Comparison of ENCODE assay signal across 12 cellular contexts in the genomic region with DNA sequence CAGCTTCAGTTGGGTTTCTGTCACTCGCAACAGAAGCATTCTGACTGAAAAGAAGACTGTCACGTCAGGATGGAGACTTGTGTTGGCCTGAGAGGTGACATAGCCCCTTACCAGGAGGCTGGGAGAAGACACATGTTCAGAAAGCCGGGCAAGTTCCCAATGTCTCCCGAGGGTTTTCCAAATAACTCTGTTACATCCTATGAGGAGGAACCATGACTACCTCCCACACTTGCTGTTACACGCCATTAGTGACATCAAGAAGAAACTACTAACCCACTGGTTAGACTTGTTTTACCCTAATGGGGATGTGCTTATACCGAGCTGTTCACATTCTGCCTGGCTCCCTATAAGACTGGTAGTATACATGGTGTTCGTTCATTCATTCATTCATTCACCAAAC. TPM values are rescaled to one million over a fixed set of nuclear protein-coding genes. Genes with fewer than 3 reads are reported as not detected.
DNase-seq lines count a peak whose midpoint lies in the region; ATAC-seq and TF ChIP-seq lines count a peak whose summit lies in the region.
"Had no signal": no experiment of that assay in that cellular context is flagged by ENCODE, and none has a peak within 500 bp of the region (broad histone marks: within the 10 kb centered on the region; RNA-seq: fewer than 3 reads in every experiment).

No MANE protein-coding gene starts in this region.

- TF ChIP-seq POLR2A in breast epithelium (IDR thresholded peaks at IDR 0.05) (no peak), right lobe of liver (IDR thresholded peaks at IDR 0.05) (no peak)

- no TSS peak for BruUV-seq in Calu3 (replicated peaks; lab: Mats Ljungman, UMichigan)

- DNase-seq in Calu3 = no peak
- no peak for DNase-seq in breast epithelium (ENCODE audit: low spot score in 2 of 2)
- no peak for DNase-seq in right lobe of liver
- no peak for DNase-seq in stimulated activated effector memory CD8-positive, alpha-beta T cell treated with anti-CD3 and anti-CD28 coated beads, Interleukin-12 subunit alpha, Interleukin-12 subunit beta, amount 100 ng/mL, for 72 hours (ENCODE audit: low spot score in 2 of 2)
- DNase-seq in NCI-H1436 (lab: John Stamatoyannopoulos, UW) = no peak
- DNase-seq in epidermal melanocyte (ENCODE audit: insufficient read length, low spot score) = no peak
- no peak for DNase-seq in cerebellar nuclear complex (lab: John Stamatoyannopoulos, UW)
- DNase-seq in NCI-H1105 (lab: John Stamatoyannopoulos, UW) = no peak
- DNase-seq: activated CD8-positive, alpha-beta memory T cell treated with anti-CD3 and anti-CD28 coated beads for 24 hours; activated naive CD4-positive, alpha-beta T cell; retina had no signal

- H3K27me3 Mint-ChIP-seq in Calu3 (ENCODE audit: unreplicated experiment) = no peaks in the 10 kb centered on the region

- H3K36me3 ChIP-seq in breast epithelium (no peaks in the 10 kb centered on the region), right lobe of liver (no peaks in the 10 kb centered on the region)

- peak overlapping the region; percentile 91 for H3K27ac Mint-ChIP-seq in Calu3 (ENCODE audit: unreplicated experiment)
- peak overlapping the region; percentile 2 for H3K27ac Mint-ChIP-seq in stimulated activated effector memory CD8-positive, alpha-beta T cell treated with anti-CD3 and anti-CD28 coated beads, Interleukin-12 subunit alpha, Interleukin-12 subunit beta, amount 100 ng/mL, for 72 hours

- peak overlapping the region; percentile 69 for H3K4me3 Mint-ChIP-seq in Calu3 (ENCODE audit: low read depth, unreplicated experiment)
- H3K4me3 Mint-ChIP-seq in stimulated activated effector memory CD8-positive, alpha-beta T cell treated with anti-CD3 and anti-CD28 coated beads, Interleukin-12 subunit alpha, Interleukin-12 subunit beta, amount 100 ng/mL, for 72 hours = no peak overlapping the region

- H3K27ac ChIP-seq in breast epithelium = peak overlapping the region; percentile 91 to 95
- H3K27ac ChIP-seq in right lobe of liver = peak overlapping the region; percentile 72 to 93 (median 89)

- TF ChIP-seq CTCF in Calu3 (IDR thresholded peaks at IDR 0.05; ENCODE audit: unreplicated experiment) (no peak), breast epithelium (IDR thresholded peaks at IDR 0.05) (no peak), right lobe of liver (IDR thresholded peaks at IDR 0.05) (no peak)

- peaks cover 16 to 36% of the 10 kb centered on the region in 2 donors for H3K4me1 ChIP-seq in breast epithelium
- H3K4me1 ChIP-seq in right lobe of liver = peaks cover 0 to 46% (median 19%) of the 10 kb centered on the region in 4 donors

- intact Hi-C loops in Calu3 (cut with micrococcal nuclease; ENCODE audit: unreplicated experiment) (loop anchor here (2.0 kb wide), 1 partner anchor 32 kb away; no protein-coding TSS in a partner anchor), breast epithelium (cut with DNase I; ENCODE audit: low total_unique reads) (no loop called here), right lobe of liver (cut with DNase I) (no loop called here)

- peaks cover 21% of the 10 kb centered on the region for H3K4me1 Mint-ChIP-seq in Calu3 (ENCODE audit: low read depth, unreplicated experiment)
- H3K4me1 Mint-ChIP-seq in stimulated activated effector memory CD8-positive, alpha-beta T cell treated with anti-CD3 and anti-CD28 coated beads, Interleukin-12 subunit alpha, Interleukin-12 subunit beta, amount 100 ng/mL, for 72 hours = no peaks in the 10 kb centered on the region

- H3K9me3 ChIP-seq in breast epithelium (no peaks in the 10 kb centered on the region), right lobe of liver (no peaks in the 10 kb centered on the region)

- 94% methylated on average over 3 of the region's 7 CpGs for WGBS in right lobe of liver (ENCODE audit: insufficient coverage, low coverage, low lambda C conversion rate, missing lambda C conversion rate)

- peaks cover 15% of the 10 kb centered on the region for H3K36me3 Mint-ChIP-seq in Calu3 (ENCODE audit: insufficient read depth, unreplicated experiment)
- H3K36me3 Mint-ChIP-seq in stimulated activated effector memory CD8-positive, alpha-beta T cell treated with anti-CD3 and anti-CD28 coated beads, Interleukin-12 subunit alpha, Interleukin-12 subunit beta, amount 100 ng/mL, for 72 hours = no peaks in the 10 kb centered on the region

- H3K27me3 ChIP-seq in breast epithelium (no peaks in the 10 kb centered on the region), right lobe of liver (no peaks in the 10 kb centered on the region)

- ATAC-seq in right lobe of liver = no peak
- ATAC-seq in stimulated activated effector memory CD8-positive, alpha-beta T cell treated with anti-CD3 and anti-CD28 coated beads, Interleukin-12 subunit alpha, Interleukin-12 subunit beta, amount 100 ng/mL, for 72 hours = no peak
- ATAC-seq: Panc1 had no signal

- H3K4me3 ChIP-seq in breast epithelium (no peak overlapping the region), right lobe of liver (no peak overlapping the region)

- CTCF ChIA-PET in Calu3 (lab: Charles Lee) = interaction anchor here (0.6 to 0.7 kb wide), 2 partner anchors 16 to 735 kb away, joined by 3 to 10 read pairs; no protein-coding TSS in a partner anchor

- H3K9me3 Mint-ChIP-seq in Calu3 (ENCODE audit: low read depth, unreplicated experiment) = no peaks in the 10 kb centered on the region
- H3K9me3 Mint-ChIP-seq in stimulated activated effector memory CD8-positive, alpha-beta T cell treated with anti-CD3 and anti-CD28 coated beads, Interleukin-12 subunit alpha, Interleukin-12 subunit beta, amount 100 ng/mL, for 72 hours = no peaks in the 10 kb centered on the region

RNA-seq across cellular contexts. Expression of a gene that starts 33.3 kb away (rescaled TPM):
- 20.1 and 25.6 TPM in 2 replicates for total RNA-seq in Calu3 (2022)
- total RNA-seq in breast epithelium = 100 to 1,000 TPM in 1 of 3 donors, 10 to 100 TPM in 2; 35.3 to 118 (median 43.9) TPM
- total RNA-seq in right lobe of liver = 1 to 10 TPM; 2.5 to 6.8 (median 5.2) TPM
